16 cellular contexts compared by ENCODE assay signal in genomic region chr12:40202095-40203059, GRCh38.
DNase-seq lines count a peak whose midpoint lies in the region; ATAC-seq and TF ChIP-seq lines count a peak whose summit lies in the region.
"Had no signal": no experiment of that assay in that cellular context is flagged by ENCODE, and none has a peak within 500 bp of the region (broad histone marks: within the 10 kb centered on the region; RNA-seq: fewer than 3 reads in every experiment).

No MANE protein-coding gene starts in this region.

- H3K4me2 ChIP-seq in DOHH2 (ENCODE audit: low read length): peak overlapping the region; percentile 56

- no peaks in the 10 kb centered on the region for H3K27me3 ChIP-seq in DOHH2 (ENCODE audit: control insufficient read depth, low read length)
- H3K27me3 ChIP-seq: SJSA1, tibial nerve had no signal

- DNase-seq in Kasumi-1 (lab: John Stamatoyannopoulos, UW) (peak; percentile 49 to 62), amniotic epithelial cell (ENCODE audit: low read depth) (peak; percentile 20), kidney glomerular epithelial cell (lab: John Stamatoyannopoulos, UW) (no peak), NCI-H69 (lab: John Stamatoyannopoulos, UW) (no peak)
- DNase-seq in central memory CD4-positive, alpha-beta T cell: no peak
- DNase-seq: ACHN; activated CD8-positive, alpha-beta memory T cell treated with anti-CD3 and anti-CD28 coated beads, Interleukin-2, amount 10 ng/mL, durations not matched to agents 7 days and 5 days; NCI-H146; NCI-H524 treated with DMSO at 0.1 percent for 48 hours had no signal

- ATAC-seq in GM21786 (IDR thresholded peaks at IDR 0.05; ENCODE audit: unreplicated experiment): peak; percentile 72
- no peak for ATAC-seq in HG03095 (IDR thresholded peaks at IDR 0.05; ENCODE audit: unreplicated experiment)
- ATAC-seq: activated CD8-positive, alpha-beta memory T cell treated with anti-CD3 and anti-CD28 coated beads, Interleukin-2, amount 10 ng/mL, durations not matched to agents 7 days and 5 days; HepG2 had no signal

- peaks cover 22% of the 10 kb centered on the region for H3K4me1 ChIP-seq in DOHH2 (ENCODE audit: control insufficient read depth, low read length)
- H3K4me1 ChIP-seq: parathyroid adenoma, SJSA1, tibial nerve had no signal

- H3K27ac ChIP-seq in DOHH2 (ENCODE audit: low read depth, low read length): peak overlapping the region; percentile 60
- H3K27ac ChIP-seq: parathyroid adenoma, SJSA1, tibial nerve had no signal

- H3K36me3 ChIP-seq in DOHH2 (ENCODE audit: control insufficient read depth, low read length): no peaks in the 10 kb centered on the region
- H3K36me3 ChIP-seq: SJSA1, tibial nerve had no signal

- H3K4me3 ChIP-seq in DOHH2 (ENCODE audit: low read length): peak overlapping the region; percentile 24
- H3K4me3 ChIP-seq: SJSA1, tibial nerve had no signal

- no peaks in the 10 kb centered on the region for H3K9me2 ChIP-seq in DOHH2 (replicated peaks; ENCODE audit: control insufficient read depth, low read length)

- no peaks in the 10 kb centered on the region for H3K9me3 ChIP-seq in DOHH2 (ENCODE audit: control insufficient read depth, insufficient read depth, low read length)
- H3K9me3 ChIP-seq: SJSA1, tibial nerve had no signal

- no peaks in the 10 kb centered on the region for H3K79me2 ChIP-seq in DOHH2 (ENCODE audit: control insufficient read depth, low read length)
- H3K79me2 ChIP-seq: parathyroid adenoma had no signal

- TF ChIP-seq CTCF in DOHH2 (IDR thresholded peaks at IDR 0.05; ENCODE audit: low read depth, low read length, poor library complexity, severe bottlenecking): no peak

- H4K20me1 ChIP-seq in DOHH2 (ENCODE audit: control insufficient read depth, insufficient read depth, low read depth, low read length): no peaks in the 10 kb centered on the region

- H3F3A ChIP-seq in DOHH2 (ENCODE audit: control insufficient read depth, insufficient read depth): peaks cover 13% of the 10 kb centered on the region; the same call in 1 of the 2 replicates

Comparison
In these comparisons a context has a peak if more than half of its experiments do, and no peak if none do; other contexts are left out.
1. DNase-seq: peak in Kasumi-1 (2 of 2) and amniotic epithelial cell (single experiment); none in central memory CD4-positive, alpha-beta T cell (single experiment), kidney glomerular epithelial cell (single experiment) and NCI-H69 (single experiment).